ENCODE assay signal across 15 cellular contexts in genomic region chr9:70979971-70980370, GRCh38.
"Had no signal": no experiment of that assay in that cellular context is flagged by ENCODE, and none has a peak within 500 bp of the region (broad histone marks: within the 10 kb centered on the region; RNA-seq: fewer than 3 reads in every experiment).

No MANE protein-coding gene starts in this region.

- DNase-seq: activated CD4-positive, alpha-beta T cell treated with anti-CD3 and anti-CD28 coated beads for 36 hours; activated CD4-positive, alpha-beta T cell treated with anti-CD3 and anti-CD28 coated beads, Interleukin-2, amount 50 U/mL, for 48 hours; activated gamma-delta T cell treated with Interleukin-2 at 50 U/mL for 16 hours; activated T-cell treated with anti-CD3 and anti-CD28 coated beads for 4 hours; amniotic stem cell; central memory CD4-positive, alpha-beta T cell; endodermal cell; stimulated activated CD4-positive, alpha-beta T cell treated with anti-CD3 and anti-CD28 coated beads, Interleukin-12 subunit alpha, Interleukin-12 subunit beta, amount 100 ng/mL, for 4 hours; stimulated activated CD4-positive, alpha-beta T cell treated with anti-CD3 and anti-CD28 coated beads, Interleukin-1b, Interleukin-23, amount 100 ng/mL, for 48 hours; stimulated activated CD8-positive, alpha-beta memory T cell treated with anti-CD3 and anti-CD28 coated beads, Interleukin-4, amount 100 ng/mL, for 48 hours; stimulated activated naive CD8-positive, alpha-beta T cell treated with anti-CD3 and anti-CD28 coated beads, Interleukin-15, Interleukin-2, amounts not matched to agents 100 U/mL and 50 U/mL, for 24 hours had no signal

- H3K36me3 ChIP-seq: tibial nerve had no signal

- ATAC-seq: activated CD4-positive, alpha-beta T cell treated with anti-CD3 and anti-CD28 coated beads for 36 hours; activated naive CD4-positive, alpha-beta T cell treated with anti-CD3 and anti-CD28 coated beads, Interleukin-2, amount 50 U/mL, for 72 hours; natural killer cell treated with Interleukin-12 subunit alpha and Interleukin-12 subunit beta and Interleukin-15 and Interleukin-18, amount 100 ng/mL, for 72 hours; stimulated activated naive CD8-positive, alpha-beta T cell treated with anti-CD3 and anti-CD28 coated beads, Interleukin-15, Interleukin-2, amounts not matched to agents 100 U/mL and 50 U/mL, for 24 hours; WTC11 had no signal

- H3K27me3 ChIP-seq: tibial nerve had no signal

- H3K4me1 ChIP-seq: tibial nerve had no signal

- H3K4me3 ChIP-seq: tibial nerve had no signal

- H3K27ac ChIP-seq: tibial nerve had no signal
